30 cellular contexts compared by ENCODE assay signal in the genomic region with DNA sequence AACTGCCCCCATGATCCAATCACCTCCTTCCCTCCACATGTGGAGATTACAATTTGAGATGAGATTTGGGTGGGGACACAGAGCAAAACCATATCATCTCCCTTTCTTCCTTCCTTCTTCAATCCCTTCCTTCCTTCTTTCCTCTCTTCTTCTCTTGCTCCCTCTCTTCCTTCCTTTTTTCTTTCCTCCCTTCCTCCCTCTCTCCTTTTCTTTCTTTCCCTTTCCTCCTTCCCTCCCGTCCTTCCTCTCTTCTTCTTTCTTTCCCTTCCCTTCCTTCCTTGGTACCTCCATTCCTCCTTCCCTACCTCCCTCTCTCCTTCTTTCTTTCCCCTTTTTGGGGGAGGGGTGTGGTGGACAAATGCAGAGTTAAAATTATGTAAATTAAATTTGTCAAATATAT.
DNase-seq lines count a peak whose midpoint lies in the region; TF ChIP-seq lines count a peak whose summit lies in the region.
"Had no signal": no experiment of that assay in that cellular context is flagged by ENCODE, and none has a peak within 500 bp of the region (broad histone marks: within the 10 kb centered on the region; RNA-seq: fewer than 3 reads in every experiment).

No MANE protein-coding gene starts in this region.

- H3K36me3 ChIP-seq in BLaER1 (no peaks in the 10 kb centered on the region), HEK293 (ENCODE audit: control insufficient read depth in 2 of 2, insufficient read depth in 1 of 2, low read length in 2 of 2) (no peaks in the 10 kb centered on the region)
- H3K36me3 ChIP-seq: BE2C; BLaER1 treated with 17β-estradiol and CSF1 and Interleukin-3, amounts not matched to agents 10 nM and 100 nM had no signal

- H3K4me2 ChIP-seq in BLaER1: peak overlapping the region; percentile 16; the same call in 1 of the 2 replicates
- H3K4me2 ChIP-seq: A549 had no signal

- no peaks in the 10 kb centered on the region for H3K9me3 Mint-ChIP-seq in activated CD4-positive, alpha-beta T cell treated with anti-CD3 and anti-CD28 coated beads, Interleukin-2, amount 10 ng/mL, durations not matched to agents 7 days and 5 days
- H3K9me3 Mint-ChIP-seq: CD4-positive, alpha-beta T cell; CD8-positive, alpha-beta memory T cell; CD8-positive, alpha-beta T cell had no signal

- no peaks in the 10 kb centered on the region for H3K4me1 Mint-ChIP-seq in activated CD4-positive, alpha-beta T cell treated with anti-CD3 and anti-CD28 coated beads, Interleukin-2, amount 10 ng/mL, durations not matched to agents 7 days and 5 days
- H3K4me1 Mint-ChIP-seq: B cell; CD4-positive, alpha-beta memory T cell; CD8-positive, alpha-beta memory T cell had no signal

- DNase-seq in Ammon's horn (ENCODE audit: low spot score): no peak
- no peak for DNase-seq in activated CD4-positive, alpha-beta T cell treated with anti-CD3 and anti-CD28 coated beads, Interleukin-2, amount 10 ng/mL, durations not matched to agents 7 days and 5 days
- DNase-seq: 8988T; ACHN; AML-193; BE2C; C1 segment of cervical spinal cord; Caco-2; Calu3; CD4-positive, alpha-beta memory T cell; CD4-positive, alpha-beta T cell; CD4-positive, CD25-positive, alpha-beta regulatory T cell; CD8-positive, alpha-beta memory T cell; CD8-positive, alpha-beta T cell; COR-L47; DMS 273 treated with DMSO at 0.1 percent for 48 hours; DMS153; DMS53; DMS79; DMS79 treated with DMSO at 0.1 percent for 48 hours; DND-41; EL had no signal

- peaks cover 33% of the 10 kb centered on the region for H3K27me3 Mint-ChIP-seq in activated CD4-positive, alpha-beta T cell treated with anti-CD3 and anti-CD28 coated beads, Interleukin-2, amount 10 ng/mL, durations not matched to agents 7 days and 5 days
- H3K27me3 Mint-ChIP-seq: B cell had no signal

- H3K27ac Mint-ChIP-seq in activated CD4-positive, alpha-beta T cell treated with anti-CD3 and anti-CD28 coated beads, Interleukin-2, amount 10 ng/mL, durations not matched to agents 7 days and 5 days: no peak overlapping the region
- H3K27ac Mint-ChIP-seq: B cell; CD4-positive, alpha-beta T cell; CD4-positive, CD25-positive, alpha-beta regulatory T cell; CD8-positive, alpha-beta T cell had no signal

- H3K27me3 ChIP-seq in BLaER1: no peaks in the 10 kb centered on the region
- H3K27me3 ChIP-seq: BE2C; BLaER1 treated with 17β-estradiol and CSF1 and Interleukin-3, amounts not matched to agents 10 nM and 100 nM had no signal

- peaks cover 14% of the 10 kb centered on the region; the same call in 1 of the 2 replicates for H3K4me1 ChIP-seq in BLaER1
- H3K4me1 ChIP-seq in HEK293 (ENCODE audit: control insufficient read depth, insufficient read depth, low read length): no peaks in the 10 kb centered on the region
- H3K4me1 ChIP-seq: A549, BE2C, Caco-2 had no signal

- CTCF ChIA-PET in HEK293 (lab: Yijun Ruan, JAX): no interaction called here
- CTCF ChIA-PET in activated CD4-positive, alpha-beta T cell treated with anti-CD3 and anti-CD28 coated beads, Interleukin-2, amount 10 ng/mL, durations not matched to agents 7 days and 5 days (lab: Charles Lee): no interaction called here

- no peaks in the 10 kb centered on the region for H3K9me3 ChIP-seq in BLaER1
- no peaks in the 10 kb centered on the region; the same call in 1 of the 2 replicates for H3K9me3 ChIP-seq in HEK293 (ENCODE audit: control insufficient read depth, insufficient read depth, low read depth, low read length)
- H3K9me3 ChIP-seq: A549, BE2C, Caco-2 had no signal

- H4K20me1 ChIP-seq in BLaER1: no peaks in the 10 kb centered on the region
- H4K20me1 ChIP-seq: BLaER1 treated with 17β-estradiol and CSF1 and Interleukin-3, amounts not matched to agents 10 nM and 100 nM had no signal

- no peak overlapping the region for H3K4me3 Mint-ChIP-seq in activated CD4-positive, alpha-beta T cell treated with anti-CD3 and anti-CD28 coated beads, Interleukin-2, amount 10 ng/mL, durations not matched to agents 7 days and 5 days
- H3K4me3 Mint-ChIP-seq: B cell; CD14-positive monocyte; CD4-positive, alpha-beta T cell; CD4-positive, CD25-positive, alpha-beta regulatory T cell; CD8-positive, alpha-beta memory T cell; CD8-positive, alpha-beta T cell had no signal

- POLR2A ChIA-PET in HEK293 (lab: Yijun Ruan, JAX): no interaction called here
- POLR2A ChIA-PET in activated CD4-positive, alpha-beta T cell treated with anti-CD3 and anti-CD28 coated beads, Interleukin-2, amount 10 ng/mL, durations not matched to agents 7 days and 5 days (lab: Charles Lee): no interaction called here

- H3K4me3 ChIP-seq in BLaER1 (no peak overlapping the region), HEK293 (ENCODE audit: low read depth, low read length) (no peak overlapping the region)
- H3K4me3 ChIP-seq: A549; BLaER1 treated with 17β-estradiol and CSF1 and Interleukin-3, amounts not matched to agents 10 nM and 100 nM had no signal

- no peak for TF ChIP-seq CTCF in HEK293 (tag by site-specific recombination; IDR thresholded peaks at IDR 0.05)

- H3K9ac ChIP-seq in BLaER1: no peak overlapping the region
- H3K9ac ChIP-seq: BLaER1 treated with 17β-estradiol and CSF1 and Interleukin-3, amounts not matched to agents 10 nM and 100 nM had no signal

- no peak overlapping the region for H3K27ac ChIP-seq in BLaER1
- H3K27ac ChIP-seq in HEK293 (ENCODE audit: extremely low read depth, low read depth, low read length): no peak overlapping the region
- H3K27ac ChIP-seq: 22Rv1; A549; BLaER1 treated with 17β-estradiol and CSF1 and Interleukin-3, amounts not matched to agents 10 nM and 100 nM; C4-2B had no signal

- no peaks in the 10 kb centered on the region for H3K36me3 Mint-ChIP-seq in activated CD4-positive, alpha-beta T cell treated with anti-CD3 and anti-CD28 coated beads, Interleukin-2, amount 10 ng/mL, durations not matched to agents 7 days and 5 days (ENCODE audit: low read depth)
- H3K36me3 Mint-ChIP-seq: CD14-positive monocyte; CD4-positive, alpha-beta memory T cell; CD4-positive, CD25-positive, alpha-beta regulatory T cell; CD8-positive, alpha-beta memory T cell; CD8-positive, alpha-beta T cell had no signal

TF ChIP-seq in HEK293, 187 proteins besides CTCF, POLR2A, EP300 and RAD21 (continues in another document):
- TF ChIP-seq, protein P1, sequence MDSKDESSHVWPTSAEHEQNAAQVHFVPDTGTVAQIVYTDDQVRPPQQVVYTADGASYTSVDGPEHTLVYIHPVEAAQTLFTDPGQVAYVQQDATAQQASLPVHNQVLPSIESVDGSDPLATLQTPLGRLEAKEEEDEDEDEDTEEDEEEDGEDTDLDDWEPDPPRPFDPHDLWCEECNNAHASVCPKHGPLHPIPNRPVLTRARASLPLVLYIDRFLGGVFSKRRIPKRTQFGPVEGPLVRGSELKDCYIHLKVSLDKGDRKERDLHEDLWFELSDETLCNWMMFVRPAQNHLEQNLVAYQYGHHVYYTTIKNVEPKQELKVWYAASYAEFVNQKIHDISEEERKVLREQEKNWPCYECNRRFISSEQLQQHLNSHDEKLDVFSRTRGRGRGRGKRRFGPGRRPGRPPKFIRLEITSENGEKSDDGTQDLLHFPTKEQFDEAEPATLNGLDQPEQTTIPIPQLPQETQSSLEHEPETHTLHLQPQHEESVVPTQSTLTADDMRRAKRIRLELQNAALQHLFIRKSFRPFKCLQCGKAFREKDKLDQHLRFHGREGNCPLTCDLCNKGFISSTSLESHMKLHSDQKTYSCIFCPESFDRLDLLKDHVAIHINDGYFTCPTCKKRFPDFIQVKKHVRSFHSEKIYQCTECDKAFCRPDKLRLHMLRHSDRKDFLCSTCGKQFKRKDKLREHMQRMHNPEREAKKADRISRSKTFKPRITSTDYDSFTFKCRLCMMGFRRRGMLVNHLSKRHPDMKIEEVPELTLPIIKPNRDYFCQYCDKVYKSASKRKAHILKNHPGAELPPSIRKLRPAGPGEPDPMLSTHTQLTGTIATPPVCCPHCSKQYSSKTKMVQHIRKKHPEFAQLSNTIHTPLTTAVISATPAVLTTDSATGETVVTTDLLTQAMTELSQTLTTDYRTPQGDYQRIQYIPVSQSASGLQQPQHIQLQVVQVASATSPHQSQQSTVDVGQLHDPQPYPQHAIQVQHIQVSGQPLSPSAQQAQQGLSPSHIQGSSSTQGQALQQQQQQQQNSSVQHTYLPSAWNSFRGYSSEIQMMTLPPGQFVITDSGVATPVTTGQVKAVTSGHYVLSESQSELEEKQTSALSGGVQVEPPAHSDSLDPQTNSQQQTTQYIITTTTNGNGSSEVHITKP (tag by site-specific recombination; IDR thresholded peaks at IDR 0.05): peak; percentile 32; the same call in 1 of the 2 replicates
- TF ChIP-seq SALL2 (tag by site-specific recombination; IDR thresholded peaks at IDR 0.05; ENCODE audit: borderline replicate concordance) (0 out of 2 replicates have a peak, but pooled peaks have one; percentile 35), ZNF521 (tag by site-specific recombination; IDR thresholded peaks at IDR 0.05) (peak; percentile 85; the same call in 1 of the 2 replicates), ZNF514 (tag by site-specific recombination; IDR thresholded peaks at IDR 0.05) (no peak), FEZF1 (tag by site-specific recombination; IDR thresholded peaks at IDR 0.05) (no peak), ZNF600 (tag by site-specific recombination; IDR thresholded peaks at IDR 0.05) (no peak), ZNF621 (tag by site-specific recombination; IDR thresholded peaks at IDR 0.05) (peak; percentile 35; the same call in 1 of the 2 replicates), SP3 (tag by site-specific recombination; IDR thresholded peaks at IDR 0.05) (no peak), ZNF324 (tag by site-specific recombination; IDR thresholded peaks at IDR 0.05) (no peak), ZSCAN30 (tag by site-specific recombination; IDR thresholded peaks at IDR 0.05) (no peak)
- TF ChIP-seq, protein P2, sequence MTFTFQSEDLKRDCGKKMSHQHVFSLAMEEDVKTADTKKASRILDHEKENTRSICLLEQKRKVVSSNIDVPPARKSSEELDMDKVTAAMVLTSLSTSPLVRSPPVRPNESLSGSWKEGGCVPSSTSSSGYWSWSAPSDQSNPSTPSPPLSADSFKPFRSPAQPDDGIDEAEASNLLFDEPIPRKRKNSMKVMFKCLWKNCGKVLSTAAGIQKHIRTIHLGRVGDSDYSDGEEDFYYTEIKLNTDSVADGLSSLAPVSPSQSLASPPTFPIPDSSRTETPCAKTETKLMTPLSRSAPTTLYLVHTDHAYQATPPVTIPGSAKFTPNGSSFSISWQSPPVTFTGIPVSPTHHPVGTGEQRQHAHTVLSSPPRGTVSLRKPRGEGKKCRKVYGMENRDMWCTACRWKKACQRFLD (tag by site-specific recombination; IDR thresholded peaks at IDR 0.05): no peak
